Comparison of ENCODE assay signal across 8 cellular contexts in the genomic region with DNA sequence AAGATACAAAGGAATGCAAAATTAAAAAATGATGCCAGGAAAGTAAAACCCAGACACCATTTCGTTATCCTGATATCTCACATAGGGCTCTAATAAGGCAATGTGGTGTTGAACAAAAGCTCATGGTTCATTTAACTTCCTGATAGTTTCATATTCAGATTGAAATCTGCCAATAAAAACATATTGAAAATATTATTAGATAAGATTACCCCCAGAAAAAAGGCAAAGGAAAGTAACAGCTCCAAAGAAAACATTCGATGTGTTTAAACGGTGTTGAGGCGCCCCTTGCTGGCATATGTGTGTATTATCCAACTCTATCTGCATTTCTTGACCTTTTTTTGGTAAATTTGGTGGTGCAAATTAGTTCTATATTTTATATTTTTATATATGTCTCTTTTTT.
A peak's percentile ranks its signal among the peaks of the same experiment; 100 is the strongest.
DNase-seq lines count a peak whose midpoint lies in the region; ATAC-seq lines count a peak whose summit lies in the region.

No MANE protein-coding gene starts in this region.

- DNase-seq in activated gamma-delta T cell treated with Interleukin-2 at 50 U/mL for 16 hours: peak; percentile 32
- no peak for DNase-seq in activated gamma-delta T cell (lab: John Stamatoyannopoulos, UW)
- DNase-seq in NCI-H82 (lab: John Stamatoyannopoulos, UW): peak; percentile 57
- DNase-seq in activated T-helper 9 cell treated with anti-CD3 and anti-CD28 coated beads, Interleukin-2, amount 50 U/mL, for 16 hours (ENCODE audit: low read depth): peak; percentile 9
- DNase-seq in globus pallidus (ENCODE audit: low spot score): peak; percentile 27
- DNase-seq in retina: peak; percentile 27
- no peak for DNase-seq in HuH-7.5 (ENCODE audit: low spot score)

- ATAC-seq in HG03571 (IDR thresholded peaks at IDR 0.05; ENCODE audit: unreplicated experiment): no peak

Comparison
In these comparisons a context has a peak if more than half of its experiments do, and no peak if none do; other contexts are left out.
1. DNase-seq: peak in activated gamma-delta T cell treated with Interleukin-2 at 50 U/mL for 16 hours (single experiment), NCI-H82 (single experiment), activated T-helper 9 cell treated with anti-CD3 and anti-CD28 coated beads, Interleukin-2, amount 50 U/mL, for 16 hours (single experiment), globus pallidus (single experiment) and retina (single experiment); none in activated gamma-delta T cell (single experiment) and HuH-7.5 (single experiment).